ENCODE assay signal across 32 cellular contexts in the genomic region with DNA sequence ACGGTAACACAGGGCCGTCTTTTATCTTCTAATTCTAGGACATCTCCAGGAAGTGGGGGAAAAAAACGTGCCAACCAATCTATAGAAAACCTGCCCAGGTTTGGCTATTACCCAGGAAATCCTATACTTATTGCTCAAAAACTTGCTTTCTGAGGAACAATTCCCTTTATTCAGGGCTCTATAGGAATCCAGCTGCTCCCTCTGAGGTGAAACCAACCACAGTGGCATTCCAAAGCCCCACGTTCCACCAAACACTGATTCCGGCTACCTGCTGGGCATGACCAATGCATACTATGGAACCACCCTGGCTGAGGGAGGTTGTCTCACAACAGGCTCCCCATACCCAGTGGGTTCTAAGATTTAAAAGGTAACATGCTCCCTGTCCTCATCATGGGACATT.
"Had no signal": no experiment of that assay in that cellular context is flagged by ENCODE, and none has a peak within 500 bp of the region (broad histone marks: within the 10 kb centered on the region; RNA-seq: fewer than 3 reads in every experiment).

No MANE protein-coding gene starts in this region.

- H3K4me3 ChIP-seq: adrenal gland, breast epithelium, esophagus squamous epithelium, left ventricle myocardium inferior, lung, pancreas, right atrium auricular region, smooth muscle cell, upper lobe of left lung, vagina had no signal

- H3K27me3 ChIP-seq: adrenal gland, breast epithelium, esophagus squamous epithelium, pancreas, right atrium auricular region, upper lobe of left lung, vagina had no signal

- H3K27ac Mint-ChIP-seq: activated CD4-positive, alpha-beta memory T cell treated with anti-CD3 and anti-CD28 coated beads, Interleukin-2, amount 10 ng/mL, durations not matched to agents 7 days and 5 days; activated T-helper 17 cell treated with anti-CD3 and anti-CD28 coated beads, Interleukin-2, amount 50 U/mL, for 72 hours; stimulated activated memory B cell treated with anti-CD40 and anti-IgM and Interleukin-4, amounts not matched to agents 10 μg/mL and 1 μg/mL and 100 μg/mL, for 72 hours; T-helper 17 cell had no signal

- H3K4me1 Mint-ChIP-seq: activated T-helper 17 cell treated with anti-CD3 and anti-CD28 coated beads, Interleukin-2, amount 50 U/mL, for 72 hours had no signal

- H3K9me3 ChIP-seq: adrenal gland, breast epithelium, esophagus squamous epithelium, left ventricle myocardium inferior, pancreas, right atrium auricular region, upper lobe of left lung, vagina had no signal

- H3K27ac ChIP-seq: adrenal gland, breast epithelium, epithelial cell of prostate, esophagus squamous epithelium, left ventricle myocardium inferior, pancreas, right atrium auricular region, upper lobe of left lung, vagina, WERI-Rb-1 had no signal

- H3K4me1 ChIP-seq: adrenal gland, breast epithelium had no signal

- H3K27me3 Mint-ChIP-seq: activated CD4-positive, alpha-beta memory T cell treated with anti-CD3 and anti-CD28 coated beads, Interleukin-2, amount 10 ng/mL, durations not matched to agents 7 days and 5 days; activated CD4-positive, alpha-beta T cell treated with anti-CD3 and anti-CD28 coated beads, Interleukin-2, amount 10 ng/mL, durations not matched to agents 7 days and 5 days; activated naive CD8-positive, alpha-beta T cell treated with anti-CD3 and anti-CD28 coated beads for 36 hours; activated T-helper 17 cell treated with anti-CD3 and anti-CD28 coated beads, Interleukin-2, amount 50 U/mL, for 72 hours; stimulated activated memory B cell treated with anti-CD40 and anti-IgM and Interleukin-4, amounts not matched to agents 10 μg/mL and 1 μg/mL and 100 μg/mL, for 72 hours; stimulated activated naive CD8-positive, alpha-beta T cell treated with anti-CD3 and anti-CD28 coated beads, Interleukin-15, amount 100 ng/mL, for 72 hours had no signal

- H3K36me3 ChIP-seq: adrenal gland, breast epithelium, esophagus squamous epithelium, left ventricle myocardium inferior, pancreas, right atrium auricular region, upper lobe of left lung, vagina, WERI-Rb-1 had no signal

- H3K36me3 Mint-ChIP-seq: stimulated activated memory B cell treated with anti-CD40 and anti-IgM and Interleukin-4, amounts not matched to agents 10 μg/mL and 1 μg/mL and 100 μg/mL, for 72 hours had no signal

- H3K9me3 Mint-ChIP-seq: activated CD4-positive, alpha-beta memory T cell treated with anti-CD3 and anti-CD28 coated beads, Interleukin-2, amount 10 ng/mL, durations not matched to agents 7 days and 5 days; activated T-cell treated with anti-CD3 and anti-CD28 coated beads, Interleukin-2, amount 50 U/mL, for 4 hours; activated T-helper 17 cell treated with anti-CD3 and anti-CD28 coated beads, Interleukin-2, amount 50 U/mL, for 72 hours had no signal

- H3K4me3 Mint-ChIP-seq: activated CD4-positive, alpha-beta memory T cell treated with anti-CD3 and anti-CD28 coated beads, Interleukin-2, amount 10 ng/mL, durations not matched to agents 7 days and 5 days; activated CD4-positive, alpha-beta T cell treated with anti-CD3 and anti-CD28 coated beads, Interleukin-2, amount 10 ng/mL, durations not matched to agents 7 days and 5 days; activated naive CD8-positive, alpha-beta T cell treated with anti-CD3 and anti-CD28 coated beads for 36 hours; activated T-cell treated with anti-CD3 and anti-CD28 coated beads, Interleukin-2, amount 50 U/mL, for 4 hours; activated T-helper 17 cell treated with anti-CD3 and anti-CD28 coated beads, Interleukin-2, amount 50 U/mL, for 72 hours; stimulated activated memory B cell treated with anti-CD40 and anti-IgM and Interleukin-4, amounts not matched to agents 10 μg/mL and 1 μg/mL and 100 μg/mL, for 72 hours; T-helper 17 cell had no signal

- DNase-seq: activated CD4-positive, alpha-beta memory T cell treated with anti-CD3 and anti-CD28 coated beads, Interleukin-2, amount 10 ng/mL, durations not matched to agents 7 days and 5 days; activated CD4-positive, alpha-beta T cell treated with anti-CD3 and anti-CD28 coated beads, Interleukin-2, amount 10 ng/mL, durations not matched to agents 7 days and 5 days; activated CD4-positive, CD25-positive, alpha-beta regulatory T cell treated with anti-CD3 and anti-CD28 coated beads, Interleukin-2, amount 50 U/mL, for 72 hours; activated CD8-positive, alpha-beta memory T cell treated with anti-CD3 and anti-CD28 coated beads, Interleukin-2, amount 50 U/mL, for 48 hours; activated gamma-delta T cell treated with Interleukin-2 at 50 U/mL for 16 hours; activated naive CD8-positive, alpha-beta T cell treated with anti-CD3 and anti-CD28 coated beads for 36 hours; activated T-cell treated with anti-CD3 and anti-CD28 coated beads, Interleukin-2, amount 50 U/mL, for 4 hours; adrenal gland; central memory CD4-positive, alpha-beta T cell; effector CD8-positive, alpha-beta T cell; esophagus squamous epithelium; foreskin melanocyte; islet precursor cell; left ventricle myocardium inferior; pancreas; stimulated activated CD4-positive, alpha-beta T cell treated with anti-CD3 and anti-CD28 coated beads, Interleukin-1b, Interleukin-23, amount 100 ng/mL, for 48 hours; stimulated activated CD4-positive, alpha-beta T cell treated with anti-CD3 and anti-CD28 coated beads, Interleukin-4, amount 100 ng/mL, for 4 hours; stimulated activated CD8-positive, alpha-beta memory T cell treated with anti-CD3 and anti-CD28 coated beads, Interleukin-4, amount 100 ng/mL, for 48 hours; stimulated activated naive CD8-positive, alpha-beta T cell treated with anti-CD3 and anti-CD28 coated beads, Interleukin-15, amount 100 ng/mL, for 72 hours; substantia nigra; T-helper 17 cell; T1000; upper lobe of left lung; WERI-Rb-1 had no signal

- ATAC-seq: activated T-cell treated with anti-CD3 and anti-CD28 coated beads, Interleukin-2, amount 50 U/mL, for 4 hours; activated T-helper 17 cell treated with anti-CD3 and anti-CD28 coated beads, Interleukin-2, amount 50 U/mL, for 72 hours; stimulated activated memory B cell treated with anti-CD40 and anti-IgM and Interleukin-4, amounts not matched to agents 10 μg/mL and 1 μg/mL and 100 μg/mL, for 72 hours; T-helper 17 cell had no signal

- H3K4me2 ChIP-seq: smooth muscle cell had no signal
